Comparison of ENCODE assay signal across 9 cellular contexts in the genomic region with DNA sequence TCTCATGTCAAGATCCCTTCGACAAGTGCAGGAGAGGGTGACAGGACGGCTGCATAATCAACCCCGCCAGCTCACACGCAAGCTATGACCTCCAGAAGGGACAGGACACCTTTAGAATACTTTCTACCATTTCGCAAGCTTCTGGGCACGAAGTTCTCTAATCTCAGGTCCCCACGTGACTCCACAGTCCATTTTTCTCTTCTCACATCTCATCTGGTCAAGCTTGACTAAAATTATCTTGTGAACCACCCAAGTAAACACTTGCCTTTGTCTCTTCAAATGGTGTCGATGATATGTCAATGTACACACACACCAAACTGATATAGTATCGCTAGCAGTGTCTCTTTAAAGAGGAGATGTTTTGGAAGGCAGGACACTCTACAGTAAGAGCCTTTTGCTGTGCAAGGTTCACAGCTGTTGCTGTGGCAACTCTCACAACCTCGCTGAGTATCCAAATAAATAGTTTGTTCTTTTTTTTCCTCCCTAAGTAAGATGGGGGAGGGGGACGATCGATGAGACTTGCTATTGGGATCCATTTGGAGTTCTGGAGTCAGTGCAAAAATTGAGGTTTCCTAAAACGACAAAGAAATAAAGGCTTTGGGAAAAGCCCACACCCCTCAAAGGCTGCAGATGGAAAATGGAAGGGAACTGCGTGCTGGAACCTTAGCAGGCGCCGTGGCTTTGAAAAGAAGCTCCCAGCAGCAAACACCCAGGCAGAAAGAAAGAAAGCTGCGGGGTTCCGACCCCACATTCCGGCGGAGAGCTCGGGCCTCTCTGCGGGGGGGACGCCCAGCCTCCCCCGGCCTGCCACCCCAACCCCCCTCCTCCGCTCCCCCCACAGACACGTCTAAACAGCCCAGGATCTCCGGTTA.
DNase-seq lines count a peak whose midpoint lies in the region; ATAC-seq and TF ChIP-seq lines count a peak whose summit lies in the region.
"Had no signal": no experiment of that assay in that cellular context is flagged by ENCODE, and none has a peak within 500 bp of the region (broad histone marks: within the 10 kb centered on the region; RNA-seq: fewer than 3 reads in every experiment).

No MANE protein-coding gene starts in this region.

- no peak for ATAC-seq in HG03565 (IDR thresholded peaks at IDR 0.05; ENCODE audit: unreplicated experiment)

- H3K4me3 ChIP-seq in mammary epithelial cell (replicated peaks in 1 of 3; ENCODE audit: insufficient read depth in 1 of 3, low read depth in 2 of 3, low read length in 3 of 3), result no peak overlapping the region
- H3K4me3 ChIP-seq in endocrine pancreas (ENCODE audit: control insufficient read depth, insufficient read depth, low read length), result peak overlapping the region; percentile 52
- H3K4me3 ChIP-seq in mesodermal cell (ENCODE audit: extremely low read depth, insufficient read depth, low read length, poor library complexity, severe bottlenecking), result peak overlapping the region; percentile 39
- peak overlapping the region; percentile 38 to 40 for H3K4me3 ChIP-seq in vagina

- no peaks in the 10 kb centered on the region for H3K9me3 Mint-ChIP-seq in MCF 10A (ENCODE audit: unreplicated experiment)

- H3K36me3 ChIP-seq in mammary epithelial cell (ENCODE audit: insufficient read depth, low read length) (no peaks in the 10 kb centered on the region), endocrine pancreas (ENCODE audit: control insufficient read depth, insufficient read depth, low read length) (no peaks in the 10 kb centered on the region), mesodermal cell (ENCODE audit: control insufficient read depth, insufficient read depth, low read length) (no peaks in the 10 kb centered on the region), vagina (no peaks in the 10 kb centered on the region)

- intact Hi-C loops in MCF 10A (cut with micrococcal nuclease), result no loop called here
- intact Hi-C loops in mammary epithelial cell (cut with micrococcal nuclease), result no loop called here
- intact Hi-C loops in vagina (cut with DNase I), result no loop called here

- DNase-seq in MCF 10A (ENCODE audit: unreplicated experiment), result peak; percentile 13
- no peak for DNase-seq in mammary epithelial cell
- DNase-seq in vagina (ENCODE audit: extremely low spot score in 2 of 2), result no peak
- no peak for DNase-seq in RPMI8226
- DNase-seq in activated CD4-positive, CD25-positive, alpha-beta regulatory T cell treated with anti-CD3 and anti-CD28 coated beads, Interleukin-2, amount 50 U/mL, for 72 hours, result no peak

- no peaks in the 10 kb centered on the region for H3K79me2 ChIP-seq in mammary epithelial cell (ENCODE audit: insufficient read depth, low read length)

- WGBS in mammary epithelial cell (ENCODE audit: low coverage, missing lambda C conversion rate), result 38% methylated on average over 21 of the region's 27 CpGs
- WGBS in mesodermal cell (ENCODE audit: insufficient coverage in 2 of 2), 2 experiments, result 23 to 34% methylated on average over 13 to 14 of the region's 27 CpGs

- TF ChIP-seq CTCF in MCF 10A (IDR thresholded peaks at IDR 0.05; ENCODE audit: unreplicated experiment), result no peak
- TF ChIP-seq CTCF in mammary epithelial cell (conservative IDR thresholded peaks at IDR 0.05 in 1 of 2, IDR thresholded peaks at IDR 0.05 in 1 of 2; ENCODE audit: extremely low read depth in 1 of 2, insufficient read depth in 1 of 2, low read depth in 1 of 2, low read length in 2 of 2), result no peak
- TF ChIP-seq CTCF in vagina (IDR thresholded peaks at IDR 0.05), result no peak

- CTCF ChIA-PET in MCF 10A (lab: Yijun Ruan, JAX) (interaction anchor here (0.6 to 0.7 kb wide), 2 partner anchors 10 to 14 kb away, joined by 3 read pairs; no protein-coding TSS in a partner anchor), mammary epithelial cell (lab: Charles Lee; ENCODE audit: low non-redundant PET) (no interaction called here)

- H3K27me3 Mint-ChIP-seq in MCF 10A (ENCODE audit: insufficient read depth, unreplicated experiment), result no peaks in the 10 kb centered on the region

- no peaks in the 10 kb centered on the region for H3K36me3 Mint-ChIP-seq in MCF 10A (ENCODE audit: insufficient read depth, unreplicated experiment)

- H3K4me1 Mint-ChIP-seq in MCF 10A (ENCODE audit: insufficient read depth, unreplicated experiment), result peaks cover 5% of the 10 kb centered on the region

- H2AFZ ChIP-seq in mammary epithelial cell (ENCODE audit: low read depth, low read length), result no peak overlapping the region

- BruUV-seq in MCF 10A (replicated peaks; lab: Mats Ljungman, UMichigan) (no TSS peak), mammary epithelial cell (replicated peaks; lab: Mats Ljungman, UMichigan) (no TSS peak)

- in situ Hi-C loops in mammary epithelial cell (cut with MboI; ENCODE audit: low sequenced_read_pairs in 2 of 2), result no loop called here

- POLR2A ChIA-PET in MCF 10A (lab: Yijun Ruan, JAX), result no interaction called here

- peak overlapping the region; percentile 64 for H3K27ac Mint-ChIP-seq in MCF 10A (ENCODE audit: low read depth, unreplicated experiment)

- H3K27ac ChIP-seq in mammary epithelial cell (ENCODE audit: insufficient read depth, low read depth, low read length) (no peak overlapping the region), mesodermal cell (ENCODE audit: low read depth, low read length, severe bottlenecking) (peak overlapping the region; percentile 74), vagina (peak overlapping the region; percentile 64)
- H3K27ac ChIP-seq: C4-2B had no signal

- no peaks in the 10 kb centered on the region for H4K20me1 ChIP-seq in mammary epithelial cell (ENCODE audit: insufficient read depth, low read length)

- H3K27me3 ChIP-seq in mammary epithelial cell (ENCODE audit: insufficient read depth, low read length), result peaks cover 26% of the 10 kb centered on the region
- H3K27me3 ChIP-seq in endocrine pancreas (ENCODE audit: control insufficient read depth, insufficient read depth, low read length), result no peaks in the 10 kb centered on the region
- no peaks in the 10 kb centered on the region for H3K27me3 ChIP-seq in vagina

- H3K4me1 ChIP-seq in mammary epithelial cell (ENCODE audit: insufficient read depth, low read length) (no peaks in the 10 kb centered on the region), endocrine pancreas (ENCODE audit: control insufficient read depth, insufficient read depth, low read length) (no peaks in the 10 kb centered on the region), mesodermal cell (ENCODE audit: control insufficient read depth, insufficient read depth, low read length, poor library complexity, severe bottlenecking) (no peaks in the 10 kb centered on the region), vagina (peaks cover 14% of the 10 kb centered on the region)

- H3K9ac ChIP-seq in mammary epithelial cell (ENCODE audit: insufficient read depth, low read length), result no peak overlapping the region
- peak overlapping the region; percentile 4 for H3K9ac ChIP-seq in endocrine pancreas (ENCODE audit: control insufficient read depth, insufficient read depth, low read length)

- H3K9me3 ChIP-seq in mammary epithelial cell (replicated peaks; ENCODE audit: insufficient read depth, low read length) (no peaks in the 10 kb centered on the region), endocrine pancreas (ENCODE audit: control insufficient read depth, low read length) (no peaks in the 10 kb centered on the region), mesodermal cell (ENCODE audit: control insufficient read depth, low read length) (no peaks in the 10 kb centered on the region), vagina (no peaks in the 10 kb centered on the region)

- H3K4me2 ChIP-seq in mammary epithelial cell (ENCODE audit: insufficient read depth, low read depth, low read length), result no peak overlapping the region

- TF ChIP-seq POLR2A in vagina (IDR thresholded peaks at IDR 0.05), result no peak

- dilution Hi-C loops in mammary epithelial cell (cut with HindIII; ENCODE audit: low sequenced_read_pairs), result no loop called here

- H3K4me3 Mint-ChIP-seq in MCF 10A (ENCODE audit: unreplicated experiment), result peak overlapping the region; percentile 64

Comparison
In these comparisons a context has a peak if more than half of its experiments do, and no peak if none do; other contexts are left out.
1. H3K4me3 ChIP-seq: peak in endocrine pancreas (single experiment), mesodermal cell (single experiment) and vagina (2 of 2); none in mammary epithelial cell (0 of 3).